In genomic region chr11:6475936-6476335, GRCh38 we compare ENCODE assay signal across 11 cellular contexts. TPM values are rescaled to one million over a fixed set of nuclear protein-coding genes. Genes with fewer than 3 reads are reported as not detected.
DNase-seq lines count a peak whose midpoint lies in the region; ATAC-seq and TF ChIP-seq lines count a peak whose summit lies in the region.
"Had no signal": no experiment of that assay in that cellular context is flagged by ENCODE, and none has a peak within 500 bp of the region (broad histone marks: within the 10 kb centered on the region; RNA-seq: fewer than 3 reads in every experiment).

No MANE protein-coding gene starts in this region.

- TF ChIP-seq CTCF in HEK293 (tag by site-specific recombination; IDR thresholded peaks at IDR 0.05) = no peak

- peaks cover 28% of the 10 kb centered on the region for H3K4me1 ChIP-seq in CD4-positive, CD25-positive, alpha-beta regulatory T cell (ENCODE audit: control insufficient read depth, insufficient read depth, low read length, poor library complexity, severe bottlenecking)
- no peaks in the 10 kb centered on the region for H3K4me1 ChIP-seq in HEK293 (ENCODE audit: control insufficient read depth, insufficient read depth, low read length)

- H3K9me3 ChIP-seq in CD4-positive, CD25-positive, alpha-beta regulatory T cell (ENCODE audit: control insufficient read depth in 2 of 2, low read length in 2 of 2) = no peaks in the 10 kb centered on the region
- H3K9me3 ChIP-seq in HEK293 (ENCODE audit: control insufficient read depth, insufficient read depth, low read depth, low read length) = no peaks in the 10 kb centered on the region

- POLR2A ChIA-PET in HEK293 (lab: Yijun Ruan, JAX) = interaction anchor here (0.5 to 1.4 kb wide), 3 partner anchors 9 to 136 kb away, joined by 3 to 7 read pairs (median 7); partner anchors contain the start of genes APBB1 and TAF10

- peaks cover 10 to 57% (median 29%) of the 10 kb centered on the region in 4 donors for H3K4me1 Mint-ChIP-seq in CD4-positive, CD25-positive, alpha-beta regulatory T cell
- peaks cover 35 to 46% of the 10 kb centered on the region in 2 donors for H3K4me1 Mint-ChIP-seq in immature natural killer cell

- peak overlapping the region in 3 of 4 donors; percentile 13 to 86 (median 66) for H3K4me3 Mint-ChIP-seq in CD4-positive, CD25-positive, alpha-beta regulatory T cell
- H3K4me3 Mint-ChIP-seq in immature natural killer cell = no peak overlapping the region

- no peaks in the 10 kb centered on the region for H3K9me3 Mint-ChIP-seq in CD4-positive, CD25-positive, alpha-beta regulatory T cell
- no peaks in the 10 kb centered on the region for H3K9me3 Mint-ChIP-seq in immature natural killer cell

- no peak for ATAC-seq in CD4-positive, CD25-positive, alpha-beta regulatory T cell (ENCODE audit: low read depth in 2 of 2)
- ATAC-seq in HG02623 (IDR thresholded peaks at IDR 0.05; ENCODE audit: unreplicated experiment) = no peak
- no peak for ATAC-seq in HG02973 (IDR thresholded peaks at IDR 0.05; ENCODE audit: unreplicated experiment)

- H3K27me3 ChIP-seq in CD4-positive, CD25-positive, alpha-beta regulatory T cell (ENCODE audit: control insufficient read depth, insufficient read depth, low read length) = no peaks in the 10 kb centered on the region

- CTCF ChIA-PET in HEK293 (lab: Yijun Ruan, JAX) = interaction anchor here (0.6 to 6.3 kb wide), 3 partner anchors 97 to 227 kb away, joined by 3 to 27 read pairs (median 3); no protein-coding TSS in a partner anchor

- H3K27ac Mint-ChIP-seq in CD4-positive, CD25-positive, alpha-beta regulatory T cell = peak overlapping the region; percentile 48 to 72 (median 60)
- H3K27ac Mint-ChIP-seq in immature natural killer cell = peak overlapping the region; percentile 1 to 84 (median 58)

- no peak for DNase-seq in CD4-positive, CD25-positive, alpha-beta regulatory T cell
- DNase-seq in SHP77 (lab: John Stamatoyannopoulos, UW) (peak; percentile 7 to 29), immature natural killer cell (no peak), dedifferentiated amniotic fluid mesenchymal stem cell (ENCODE audit: extremely low spot score) (no peak)
- DNase-seq in effector CD8-positive, alpha-beta T cell (lab: John Stamatoyannopoulos, UW) = no peak
- DNase-seq: activated CD4-positive, alpha-beta T cell treated with anti-CD3 and anti-CD28 coated beads for 48 hours; PC-9; stimulated activated CD4-positive, alpha-beta T cell treated with anti-CD3 and anti-CD28 coated beads, Interleukin-2, amount 100 ng/mL, for 48 hours had no signal

- no peak overlapping the region for H3K27ac ChIP-seq in CD4-positive, CD25-positive, alpha-beta regulatory T cell (ENCODE audit: insufficient read depth, low read length, poor library complexity, severe bottlenecking)
- no peak overlapping the region for H3K27ac ChIP-seq in HEK293 (ENCODE audit: extremely low read depth, low read depth, low read length)
- H3K27ac ChIP-seq: PC-9 had no signal

- H3K27me3 Mint-ChIP-seq in CD4-positive, CD25-positive, alpha-beta regulatory T cell = no peaks in the 10 kb centered on the region
- H3K27me3 Mint-ChIP-seq in immature natural killer cell (ENCODE audit: low read depth in 3 of 3) = peaks cover 4 to 8% (median 4%) of the 10 kb centered on the region in 3 donors

- peaks cover 11% of the 10 kb centered on the region for H3K36me3 ChIP-seq in CD4-positive, CD25-positive, alpha-beta regulatory T cell (ENCODE audit: control insufficient read depth, insufficient read depth, low read length)
- peaks cover 0 to 41% of the 10 kb centered on the region in 2 experiments; a peak in 1 of 3 replicates for H3K36me3 ChIP-seq in HEK293 (ENCODE audit: control insufficient read depth in 2 of 2, insufficient read depth in 1 of 2, low read length in 2 of 2)

- H3K4me3 ChIP-seq in CD4-positive, CD25-positive, alpha-beta regulatory T cell (ENCODE audit: low read depth, low read length) = no peak overlapping the region
- H3K4me3 ChIP-seq in HEK293 (ENCODE audit: low read depth, low read length) = no peak overlapping the region
- H3K4me3 ChIP-seq: PC-9 had no signal

- peaks cover 3% of the 10 kb centered on the region for H3K36me3 Mint-ChIP-seq in CD4-positive, CD25-positive, alpha-beta regulatory T cell
- H3K36me3 Mint-ChIP-seq in immature natural killer cell = peaks cover 0 to 16% (median 0%) of the 10 kb centered on the region in 3 donors

TF ChIP-seq in HEK293, 187 proteins besides CTCF, POLR2A, EP300 and RAD21:
- TF ChIP-seq ZNF221 (tag by site-specific recombination; IDR thresholded peaks at IDR 0.05; ENCODE audit: borderline replicate concordance) (no peak), ZBTB48 (tag by site-specific recombination; IDR thresholded peaks at IDR 0.05) (peak; percentile 69), ZNF292 (tag by site-specific recombination; IDR thresholded peaks at IDR 0.05; ENCODE audit: borderline replicate concordance, low read depth) (no peak), ZNF174 (tag by site-specific recombination; IDR thresholded peaks at IDR 0.05) (no peak), ZNF157 (tag by site-specific recombination; IDR thresholded peaks at IDR 0.05) (no peak)

RNA-seq across cellular contexts. Expression of gene TRIM3, which starts 2.2 kb away (rescaled TPM):
- total RNA-seq in CD4-positive, CD25-positive, alpha-beta regulatory T cell = 16.4 TPM
- polyA plus RNA-seq in CD4-positive, CD25-positive, alpha-beta regulatory T cell = 1 to 10 TPM in 3 of 4 donors, under 1 TPM in 1; 0.91 to 2.7 (median 1.9) TPM
- polyA plus RNA-seq in immature natural killer cell = 1 to 10 TPM; 1.8 to 5.0 (median 2.9) TPM

RNA-seq across cellular contexts. Expression of gene ARFIP2, which starts 5.2 kb away (rescaled TPM):
- 45.4 TPM for total RNA-seq in CD4-positive, CD25-positive, alpha-beta regulatory T cell
- polyA plus RNA-seq in CD4-positive, CD25-positive, alpha-beta regulatory T cell = 10 to 100 TPM; 33.0 to 38.3 (median 35.6) TPM
- polyA plus RNA-seq in immature natural killer cell = 10 to 100 TPM; 34.2 to 39.9 (median 35.0) TPM

RNA-seq across cellular contexts. Expression of gene TIMM10B, which starts 5.4 kb away (rescaled TPM):
- total RNA-seq in CD4-positive, CD25-positive, alpha-beta regulatory T cell = 49.8 TPM
- polyA plus RNA-seq in CD4-positive, CD25-positive, alpha-beta regulatory T cell = 10 to 100 TPM; 24.5 to 47.9 (median 33.4) TPM
- polyA plus RNA-seq in immature natural killer cell = 10 to 100 TPM; 33.9 to 41.6 (median 35.2) TPM

RNA-seq across cellular contexts. Expression of gene DNHD1, which starts 21.1 kb away (rescaled TPM):
- total RNA-seq in CD4-positive, CD25-positive, alpha-beta regulatory T cell = 32.7 TPM
- 1 to 10 TPM in 3 of 4 donors, under 1 TPM in 1; 0.65 to 1.6 (median 1.4) TPM for polyA plus RNA-seq in CD4-positive, CD25-positive, alpha-beta regulatory T cell
- polyA plus RNA-seq in immature natural killer cell = 1 to 10 TPM in 1 of 3 donors, under 1 TPM in 2; 0.74 to 1.3 (median 0.86) TPM

RNA-seq across cellular contexts. Expression of gene HPX, which starts 35.1 kb away (rescaled TPM):
- total RNA-seq in CD4-positive, CD25-positive, alpha-beta regulatory T cell = 1.5 TPM
- polyA plus RNA-seq in CD4-positive, CD25-positive, alpha-beta regulatory T cell = not detected
- polyA plus RNA-seq in immature natural killer cell = not detected

Comparison
In these comparisons a context has a peak if more than half of its experiments do, and no peak if none do; other contexts are left out.
1. DNase-seq: peak in SHP77 (2 of 2); none in CD4-positive, CD25-positive, alpha-beta regulatory T cell (0 of 3), immature natural killer cell (0 of 3), effector CD8-positive, alpha-beta T cell (single experiment) and dedifferentiated amniotic fluid mesenchymal stem cell (single experiment).
2. H3K4me3 Mint-ChIP-seq: peak in CD4-positive, CD25-positive, alpha-beta regulatory T cell (3 of 4); none in immature natural killer cell (0 of 5).